In genomic region chr10:60594476-60595051, GRCh38 we compare ENCODE assay signal across 14 cellular contexts.
DNase-seq lines count a peak whose midpoint lies in the region; ATAC-seq and TF ChIP-seq lines count a peak whose summit lies in the region.
"Had no signal": no experiment of that assay in that cellular context is flagged by ENCODE, and none has a peak within 500 bp of the region (broad histone marks: within the 10 kb centered on the region; RNA-seq: fewer than 3 reads in every experiment).

No MANE protein-coding gene starts in this region.

- peaks cover 7% of the 10 kb centered on the region for H3K36me3 Mint-ChIP-seq in activated T-helper 17 cell treated with anti-CD3 and anti-CD28 coated beads, Interleukin-2, amount 50 U/mL, for 72 hours (ENCODE audit: low read depth)
- H3K36me3 Mint-ChIP-seq: activated naive CD8-positive, alpha-beta T cell treated with anti-CD3 and anti-CD28 coated beads for 36 hours had no signal

- H3K4me3 Mint-ChIP-seq in activated T-helper 17 cell treated with anti-CD3 and anti-CD28 coated beads, Interleukin-2, amount 50 U/mL, for 72 hours, result peak overlapping the region; percentile 1
- H3K4me3 Mint-ChIP-seq: activated CD4-positive, alpha-beta T cell treated with anti-CD3 and anti-CD28 coated beads, Interleukin-2, amount 10 ng/mL, durations not matched to agents 24 days and 14 days; activated naive CD8-positive, alpha-beta T cell treated with anti-CD3 and anti-CD28 coated beads for 36 hours had no signal

- CTCF ChIA-PET in HEK293 (lab: Yijun Ruan, JAX), result interaction anchor here (0.6 to 1.4 kb wide), 3 partner anchors 10 to 161 kb away, joined by 3 read pairs; no protein-coding TSS in a partner anchor

- intact Hi-C loops in right cardiac atrium (cut with DNase I), result no loop called here

- peak; percentile 90 for ATAC-seq in activated T-helper 17 cell treated with anti-CD3 and anti-CD28 coated beads, Interleukin-2, amount 50 U/mL, for 72 hours (replicated peaks)
- no peak for ATAC-seq in right cardiac atrium

- WGBS in right cardiac atrium, result 82% methylated on average over 1 of the region's 1 CpG

- TF ChIP-seq CTCF in HEK293 (tag by site-specific recombination; IDR thresholded peaks at IDR 0.05), result no peak

- H3K36me3 ChIP-seq in HEK293 (ENCODE audit: control insufficient read depth in 2 of 2, insufficient read depth in 1 of 2, low read length in 2 of 2), result no peaks in the 10 kb centered on the region

- H3K4me3 ChIP-seq in HEK293 (ENCODE audit: low read depth, low read length) (no peak overlapping the region), right cardiac atrium (ENCODE audit: low read length) (no peak overlapping the region)

- POLR2A ChIA-PET in HEK293 (lab: Yijun Ruan, JAX), result no interaction called here

- H3K9me3 ChIP-seq in HEK293 (ENCODE audit: control insufficient read depth, insufficient read depth, low read depth, low read length) (no peaks in the 10 kb centered on the region), right cardiac atrium (ENCODE audit: control insufficient read depth, low read length) (no peaks in the 10 kb centered on the region)

- H3K9me3 Mint-ChIP-seq in activated T-helper 17 cell treated with anti-CD3 and anti-CD28 coated beads, Interleukin-2, amount 50 U/mL, for 72 hours, result no peaks in the 10 kb centered on the region
- H3K9me3 Mint-ChIP-seq: activated CD4-positive, alpha-beta T cell treated with anti-CD3 and anti-CD28 coated beads, Interleukin-2, amount 10 ng/mL, durations not matched to agents 24 days and 14 days had no signal

- in situ Hi-C loops in G401 (cut with HindIII; ENCODE audit: low sequenced_read_pairs), result no loop called here

- peaks cover 17% of the 10 kb centered on the region for H3K4me1 Mint-ChIP-seq in activated T-helper 17 cell treated with anti-CD3 and anti-CD28 coated beads, Interleukin-2, amount 50 U/mL, for 72 hours
- H3K4me1 Mint-ChIP-seq: activated naive CD8-positive, alpha-beta T cell treated with anti-CD3 and anti-CD28 coated beads for 36 hours had no signal

- H3K27me3 Mint-ChIP-seq in activated T-helper 17 cell treated with anti-CD3 and anti-CD28 coated beads, Interleukin-2, amount 50 U/mL, for 72 hours, result no peaks in the 10 kb centered on the region
- H3K27me3 Mint-ChIP-seq: activated CD4-positive, alpha-beta T cell treated with anti-CD3 and anti-CD28 coated beads, Interleukin-2, amount 10 ng/mL, durations not matched to agents 24 days and 14 days had no signal

- H3K4me1 ChIP-seq in HEK293 (ENCODE audit: control insufficient read depth, insufficient read depth, low read length) (peaks cover 2% of the 10 kb centered on the region; the same call in 1 of the 2 replicates), right cardiac atrium (ENCODE audit: control insufficient read depth, insufficient read depth, low read length) (no peaks in the 10 kb centered on the region)

- H3K27ac ChIP-seq in HEK293 (ENCODE audit: extremely low read depth, low read depth, low read length) (no peak overlapping the region), right cardiac atrium (ENCODE audit: low read length) (no peak overlapping the region)

- DNase-seq in EL, result peak; percentile 6
- DNase-seq in iris pigment epithelial cell (ENCODE audit: low read depth), result peak; percentile 46
- DNase-seq in right cardiac atrium, result no peak
- no peak for DNase-seq in NCI-H345 treated with DMSO at 0.1 percent for 48 hours (lab: John Stamatoyannopoulos, UW; ENCODE audit: unreplicated experiment)
- no peak for DNase-seq in retina
- DNase-seq in G401 (ENCODE audit: low spot score), result no peak
- DNase-seq: activated CD4-positive, alpha-beta T cell treated with anti-CD3 and anti-CD28 coated beads, Interleukin-2, amount 10 ng/mL, durations not matched to agents 24 days and 14 days; activated naive CD8-positive, alpha-beta T cell treated with anti-CD3 and anti-CD28 coated beads for 36 hours; DMS79; effector CD8-positive, alpha-beta T cell; NCI-H1105; SW 1271 had no signal

- H3K27me3 ChIP-seq in right cardiac atrium (ENCODE audit: control insufficient read depth, insufficient read depth), result no peaks in the 10 kb centered on the region

- H3K27ac Mint-ChIP-seq in activated T-helper 17 cell treated with anti-CD3 and anti-CD28 coated beads, Interleukin-2, amount 50 U/mL, for 72 hours, result peak overlapping the region; percentile 13
- H3K27ac Mint-ChIP-seq: activated CD4-positive, alpha-beta T cell treated with anti-CD3 and anti-CD28 coated beads, Interleukin-2, amount 10 ng/mL, durations not matched to agents 24 days and 14 days; activated naive CD8-positive, alpha-beta T cell treated with anti-CD3 and anti-CD28 coated beads for 36 hours had no signal

TF ChIP-seq in HEK293, 187 proteins besides CTCF, POLR2A, EP300 and RAD21:
- TF ChIP-seq ZBTB17 (tag by site-specific recombination; IDR thresholded peaks at IDR 0.05) (peak; percentile 36; the same call in 1 of the 2 replicates), ZNF239 (tag by site-specific recombination; IDR thresholded peaks at IDR 0.05) (no peak), ZNF335 (tag by site-specific recombination; conservative IDR thresholded peaks at IDR 0.05) (0 out of 2 replicates have a peak, but pooled peaks have one; percentile 34), REPIN1 (tag by site-specific recombination; IDR thresholded peaks at IDR 0.05; ENCODE audit: low read depth) (no peak), FEZF1 (tag by site-specific recombination; IDR thresholded peaks at IDR 0.05) (0 out of 2 replicates have a peak, but pooled peaks have one; percentile 10)

Comparison
In these comparisons a context has a peak if more than half of its experiments do, and no peak if none do; other contexts are left out.
1. DNase-seq: peak in EL (single experiment) and iris pigment epithelial cell (single experiment); none in right cardiac atrium (0 of 3), NCI-H345 treated with DMSO at 0.1 percent for 48 hours (single experiment), retina (single experiment) and G401 (single experiment).